ENCODE assay signal across 35 cellular contexts in the genomic region with DNA sequence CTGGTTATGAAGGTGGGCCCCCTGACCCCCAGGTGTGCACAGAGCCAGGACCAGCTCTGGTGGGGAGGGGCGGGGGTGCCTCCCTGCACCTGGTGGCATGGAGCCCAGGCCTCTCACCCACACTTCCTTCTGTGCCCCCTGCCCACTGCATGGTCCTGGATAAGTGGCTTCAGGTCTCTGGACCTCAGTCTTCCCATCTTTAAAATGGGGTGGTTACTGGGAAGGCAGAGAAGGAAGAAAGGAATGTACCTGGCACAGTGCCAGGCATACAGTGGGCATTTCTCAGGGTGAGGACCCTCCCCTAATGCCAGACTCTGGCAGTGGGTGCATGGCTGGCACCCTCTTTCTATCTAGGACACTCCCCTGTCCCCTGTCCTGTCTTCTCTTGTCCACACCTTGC. TPM values are rescaled to one million over a fixed set of nuclear protein-coding genes. Genes with fewer than 3 reads are reported as not detected.
"Had no signal": no experiment of that assay in that cellular context is flagged by ENCODE, and none has a peak within 500 bp of the region (broad histone marks: within the 10 kb centered on the region; RNA-seq: fewer than 3 reads in every experiment).

No MANE protein-coding gene starts in this region.

- H3K9me3 ChIP-seq: esophagus muscularis mucosa, gastrocnemius medialis had no signal

- H3K27ac ChIP-seq: brain microvascular endothelial cell, esophagus muscularis mucosa, foreskin keratinocyte, gastrocnemius medialis, WERI-Rb-1 had no signal

- H3K27me3 ChIP-seq: esophagus muscularis mucosa, gastrocnemius medialis had no signal

- H3K4me3 ChIP-seq: esophagus muscularis mucosa, gastrocnemius medialis had no signal

- H3K36me3 ChIP-seq: brain microvascular endothelial cell, esophagus muscularis mucosa, gastrocnemius medialis, WERI-Rb-1 had no signal

- FAIRE-seq: astrocyte, bronchial epithelial cell, colon had no signal

- H3K4me1 ChIP-seq: foreskin keratinocyte had no signal

- DNase-seq: activated B cell treated with CpG ODN at 0.5 μM for 24 hours; activated CD4-positive, alpha-beta T cell treated with anti-CD3 and anti-CD28 coated beads for 48 hours; activated CD4-positive, alpha-beta T cell treated with anti-CD3 and anti-CD28 coated beads, Interleukin-2, amount 50 U/mL, for 1 hour; activated CD4-positive, alpha-beta T cell treated with anti-CD3 and anti-CD28 coated beads, Interleukin-2, amount 50 U/mL, for 48 hours; activated CD8-positive, alpha-beta memory T cell treated with anti-CD3 and anti-CD28 coated beads for 24 hours; activated CD8-positive, alpha-beta T cell treated with anti-CD3 and anti-CD28 coated beads for 36 hours; activated effector memory CD4-positive, alpha-beta T cell treated with Interleukin-2 at 50 U/mL for 16 hours; activated gamma-delta T cell treated with Interleukin-2 at 50 U/mL for 16 hours; activated naive CD4-positive, alpha-beta T cell treated with anti-CD3 and anti-CD28 coated beads, Interleukin-2, amount 50 U/mL, for 16 hours; activated naive CD4-positive, alpha-beta T cell treated with Interleukin-2 at 50 U/mL for 16 hours; activated T-cell treated with anti-CD3 and anti-CD28 coated beads, Interleukin-2, amount 50 U/mL, for 4 hours; amniotic stem cell; anterior cingulate cortex; brain microvascular endothelial cell; cortex of kidney; dermis blood vessel endothelial cell; effector CD4-positive, alpha-beta T cell; effector memory CD8-positive, alpha-beta T cell; erythroblast; foreskin keratinocyte; gastrocnemius medialis; glutamatergic neuron; T-helper 1 cell; T-helper 17 cell; T1000; WERI-Rb-1 had no signal

- ATAC-seq: activated CD4-positive, CD25-positive, alpha-beta regulatory T cell treated with anti-CD3 and anti-CD28 coated beads, Interleukin-2, amount 50 U/mL, for 24 hours; activated CD8-positive, alpha-beta T cell treated with anti-CD3 and anti-CD28 coated beads for 36 hours; activated T-cell treated with anti-CD3 and anti-CD28 coated beads, Interleukin-2, amount 50 U/mL, for 4 hours; activated T-helper 17 cell treated with anti-CD3 and anti-CD28 coated beads, Interleukin-2, amount 50 U/mL, for 72 hours; effector memory CD8-positive, alpha-beta T cell; foreskin keratinocyte; gastrocnemius medialis; T-helper 17 cell had no signal

RNA-seq across cellular contexts. Expression of a gene that starts 7.5 kb away (rescaled TPM):
- total RNA-seq: activated CD8-positive, alpha-beta T cell treated with anti-CD3 and anti-CD28 coated beads for 36 hours; activated T-cell treated with anti-CD3 and anti-CD28 coated beads, Interleukin-2, amount 50 U/mL, for 4 hours; bronchial epithelial cell; dermis blood vessel endothelial cell; foreskin keratinocyte; T-helper 17 cell had no signal
- polyA plus RNA-seq: foreskin keratinocyte had no signal

RNA-seq across cellular contexts. Expression of a gene that starts 11.4 kb away (rescaled TPM):
- total RNA-seq: activated B cell treated with CpG ODN at 0.5 μM for 24 hours; activated CD8-positive, alpha-beta T cell treated with anti-CD3 and anti-CD28 coated beads for 36 hours; activated T-helper 17 cell treated with anti-CD3 and anti-CD28 coated beads, Interleukin-2, amount 50 U/mL, for 72 hours; bronchial epithelial cell; dermis blood vessel endothelial cell; foreskin keratinocyte; T-helper 17 cell had no signal
- polyA plus RNA-seq: foreskin keratinocyte had no signal

RNA-seq across cellular contexts. Expression of a gene that starts 14.3 kb away (rescaled TPM):
- total RNA-seq: activated B cell treated with CpG ODN at 0.5 μM for 24 hours; activated CD8-positive, alpha-beta T cell treated with anti-CD3 and anti-CD28 coated beads for 36 hours; activated T-cell treated with anti-CD3 and anti-CD28 coated beads, Interleukin-2, amount 50 U/mL, for 4 hours; foreskin keratinocyte; gastrocnemius medialis; T-helper 17 cell had no signal
- polyA plus RNA-seq: foreskin keratinocyte had no signal

RNA-seq across cellular contexts. Expression of a gene that starts 25.3 kb away (rescaled TPM):
- total RNA-seq: activated B cell treated with CpG ODN at 0.5 μM for 24 hours; activated CD8-positive, alpha-beta T cell treated with anti-CD3 and anti-CD28 coated beads for 36 hours; activated T-cell treated with anti-CD3 and anti-CD28 coated beads, Interleukin-2, amount 50 U/mL, for 4 hours; activated T-helper 17 cell treated with anti-CD3 and anti-CD28 coated beads, Interleukin-2, amount 50 U/mL, for 72 hours; astrocyte; bronchial epithelial cell; cardiac septum; chondrocyte; esophagus muscularis mucosa; foreskin keratinocyte; T-helper 17 cell had no signal
- polyA plus RNA-seq: adipose tissue, foreskin keratinocyte had no signal

RNA-seq across cellular contexts. Expression of a gene that starts 44.2 kb away (rescaled TPM):
- total RNA-seq: activated B cell treated with CpG ODN at 0.5 μM for 24 hours, dermis blood vessel endothelial cell, gastrocnemius medialis, T-helper 17 cell had no signal
